Comparison of ENCODE assay signal across 8 cellular contexts in genomic region chr20:23048283-23049200, GRCh38. TPM values are rescaled to one million over a fixed set of nuclear protein-coding genes. Genes with fewer than 3 reads are reported as not detected.
DNase-seq lines count a peak whose midpoint lies in the region; ATAC-seq and TF ChIP-seq lines count a peak whose summit lies in the region.

No MANE protein-coding gene starts in this region.

- peak; percentile 11 for DNase-seq in A673 (ENCODE audit: low spot score)
- no peak for DNase-seq in esophagus squamous epithelium (lab: John Stamatoyannopoulos, UW)
- DNase-seq in myocyte (ENCODE audit: low read depth), result peak; percentile 75
- no peak for DNase-seq in activated gamma-delta T cell treated with Interleukin-2 at 50 U/mL for 16 hours

- WGBS in esophagus squamous epithelium, 2 donors, result 0% methylated on average over 42 of the region's 92 CpGs; no CpG with 5 or more reads in 1 of the 2 donors

- H3K9me3 ChIP-seq in A673 (ENCODE audit: low read depth, low read length, poor library complexity, severe bottlenecking) (no peaks in the 10 kb centered on the region), esophagus squamous epithelium (no peaks in the 10 kb centered on the region)

- H3K4me3 ChIP-seq in A673 (ENCODE audit: low read depth, low read length, poor library complexity, severe bottlenecking) (no peak overlapping the region), esophagus squamous epithelium (peak overlapping the region; percentile 45 to 78 (median 66))

- intact Hi-C loops in A673 (cut with micrococcal nuclease; ENCODE audit: unreplicated experiment), result no loop called here
- intact Hi-C loops in esophagus squamous epithelium (cut with DNase I), result loop anchor here (5.0 to 10.0 kb wide), 2 partner anchors 156 to 356 kb away; no protein-coding TSS in a partner anchor

- H3K4me1 ChIP-seq in A673 (ENCODE audit: insufficient read depth, low read length, poor library complexity, severe bottlenecking), result no peaks in the 10 kb centered on the region
- peaks cover 13 to 85% (median 28%) of the 10 kb centered on the region in 3 donors for H3K4me1 ChIP-seq in esophagus squamous epithelium

- H3K27me3 ChIP-seq in A673 (replicated peaks; ENCODE audit: insufficient read depth, low read depth, low read length, poor library complexity) (peaks cover 94% of the 10 kb centered on the region), esophagus squamous epithelium (peaks cover 0 to 77% (median 0%) of the 10 kb centered on the region in 4 donors)

- CTCF ChIA-PET in A673 (lab: Charles Lee), result no interaction called here

- POLR2A ChIA-PET in A673 (lab: Charles Lee; ENCODE audit: low non-redundant PET), result no interaction called here

- H3K36me3 ChIP-seq in A673 (ENCODE audit: insufficient read depth, low read length, poor library complexity, severe bottlenecking), result no peaks in the 10 kb centered on the region
- no peaks in the 10 kb centered on the region for H3K36me3 ChIP-seq in esophagus squamous epithelium

- peak; percentile 39 for ATAC-seq in GM18868 (IDR thresholded peaks at IDR 0.05; ENCODE audit: unreplicated experiment)
- peak; percentile 28 for ATAC-seq in SK-N-SH treated with all-trans-retinoic acid at 6 μM for 48 hours
- ATAC-seq in GM18858 (IDR thresholded peaks at IDR 0.05; ENCODE audit: unreplicated experiment), result no peak
- ATAC-seq in GM21381 (IDR thresholded peaks at IDR 0.05; ENCODE audit: unreplicated experiment), result no peak

- peak in 1 of 4 donors; percentile 36 for TF ChIP-seq POLR2A in esophagus squamous epithelium (IDR thresholded peaks at IDR 0.05)

- TF ChIP-seq CTCF in A673 (conservative IDR thresholded peaks at IDR 0.05; ENCODE audit: low read depth, low read length) (no peak), esophagus squamous epithelium (IDR thresholded peaks at IDR 0.05) (peak in 5 of 6 experiments; percentile 47 to 87 (median 63))

- BruUV-seq in A673 (replicated peaks; lab: Mats Ljungman, UMichigan), result no TSS peak

- no peak overlapping the region for H3K27ac ChIP-seq in A673 (ENCODE audit: low read depth, low read length, poor library complexity, severe bottlenecking)
- peak overlapping the region; percentile 93 to 98 (median 96) for H3K27ac ChIP-seq in esophagus squamous epithelium

TF ChIP-seq in SK-N-SH treated with all-trans-retinoic acid at 6 μM for 48 hours, 23 proteins besides CTCF, POLR2A, EP300 and RAD21:
- TF ChIP-seq ZNF70 (CRISPR knock-in tag; IDR thresholded peaks at IDR 0.05) (no peak), PPARA (CRISPR knock-in tag; IDR thresholded peaks at IDR 0.05; ENCODE audit: borderline replicate concordance) (no peak), CREB5 (CRISPR knock-in tag; IDR thresholded peaks at IDR 0.05; ENCODE audit: low read depth) (no peak), TSHZ2 (CRISPR knock-in tag; IDR thresholded peaks at IDR 0.05) (no peak), ZFP30 (CRISPR knock-in tag; IDR thresholded peaks at IDR 0.05) (no peak), TOX (CRISPR knock-in tag; IDR thresholded peaks at IDR 0.05; ENCODE audit: borderline replicate concordance) (no peak), ZNF565 (CRISPR knock-in tag; conservative IDR thresholded peaks at IDR 0.05; ENCODE audit: low read depth) (no peak), TCF4 (CRISPR knock-in tag; IDR thresholded peaks at IDR 0.05; ENCODE audit: borderline replicate concordance) (no peak), ARNTL (CRISPR knock-in tag; IDR thresholded peaks at IDR 0.05; ENCODE audit: borderline replicate concordance, low read depth) (no peak)
- TF ChIP-seq, protein P1, sequence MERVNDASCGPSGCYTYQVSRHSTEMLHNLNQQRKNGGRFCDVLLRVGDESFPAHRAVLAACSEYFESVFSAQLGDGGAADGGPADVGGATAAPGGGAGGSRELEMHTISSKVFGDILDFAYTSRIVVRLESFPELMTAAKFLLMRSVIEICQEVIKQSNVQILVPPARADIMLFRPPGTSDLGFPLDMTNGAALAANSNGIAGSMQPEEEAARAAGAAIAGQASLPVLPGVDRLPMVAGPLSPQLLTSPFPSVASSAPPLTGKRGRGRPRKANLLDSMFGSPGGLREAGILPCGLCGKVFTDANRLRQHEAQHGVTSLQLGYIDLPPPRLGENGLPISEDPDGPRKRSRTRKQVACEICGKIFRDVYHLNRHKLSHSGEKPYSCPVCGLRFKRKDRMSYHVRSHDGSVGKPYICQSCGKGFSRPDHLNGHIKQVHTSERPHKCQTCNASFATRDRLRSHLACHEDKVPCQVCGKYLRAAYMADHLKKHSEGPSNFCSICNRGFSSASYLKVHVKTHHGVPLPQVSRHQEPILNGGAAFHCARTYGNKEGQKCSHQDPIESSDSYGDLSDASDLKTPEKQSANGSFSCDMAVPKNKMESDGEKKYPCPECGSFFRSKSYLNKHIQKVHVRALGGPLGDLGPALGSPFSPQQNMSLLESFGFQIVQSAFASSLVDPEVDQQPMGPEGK (CRISPR knock-in tag; IDR thresholded peaks at IDR 0.05; ENCODE audit: borderline replicate concordance), result no peak

RNA-seq across cellular contexts. Expression of gene THBD, which starts 0.9 kb away (rescaled TPM):
- total RNA-seq in A673 (2021), result not detected in 2 replicates
- 10 to 100 TPM; 54.9 to 93.4 (median 75.1) TPM for total RNA-seq in esophagus squamous epithelium
- 14.2 and 17.9 TPM in 2 replicates for total RNA-seq in myocyte
- 5.6 TPM for polyA plus RNA-seq in myocyte (2012)

RNA-seq across cellular contexts. Expression of gene SSTR4, which starts 13.4 kb away (rescaled TPM):
- total RNA-seq in A673 (2021), result not detected in 2 replicates
- total RNA-seq in esophagus squamous epithelium, result not detected
- not detected in 2 replicates for total RNA-seq in myocyte
- polyA plus RNA-seq in myocyte (2012), result not detected

RNA-seq across cellular contexts. Expression of gene CD93, which starts 37.6 kb away (rescaled TPM):
- 0.06 TPM in 1 of 2 replicates, not detected in the other for total RNA-seq in A673 (2021)
- total RNA-seq in esophagus squamous epithelium, result 10 to 100 TPM in 2 of 4 donors, 1 to 10 TPM in 2; 4.5 to 22.9 (median 14.6) TPM
- total RNA-seq in myocyte, result not detected in 2 replicates
- not detected for polyA plus RNA-seq in myocyte (2012)

Comparison
In these comparisons a context has a peak if more than half of its experiments do, and no peak if none do; other contexts are left out.
1. DNase-seq: peak in A673 (single experiment) and myocyte (single experiment); none in esophagus squamous epithelium (single experiment) and activated gamma-delta T cell treated with Interleukin-2 at 50 U/mL for 16 hours (single experiment).
2. ATAC-seq: peak in GM18868 (single experiment) and SK-N-SH treated with all-trans-retinoic acid at 6 μM for 48 hours (single experiment); none in GM18858 (single experiment) and GM21381 (single experiment).
3. RNA of gene THBD, which starts 0.9 kb away (total RNA-seq): 54.9 to 93.4 TPM in esophagus squamous epithelium and 14.2 to 17.9 TPM in myocyte; not detected in A673; every median in the first group is over 10 times any median in the second.